In the genomic region with DNA sequence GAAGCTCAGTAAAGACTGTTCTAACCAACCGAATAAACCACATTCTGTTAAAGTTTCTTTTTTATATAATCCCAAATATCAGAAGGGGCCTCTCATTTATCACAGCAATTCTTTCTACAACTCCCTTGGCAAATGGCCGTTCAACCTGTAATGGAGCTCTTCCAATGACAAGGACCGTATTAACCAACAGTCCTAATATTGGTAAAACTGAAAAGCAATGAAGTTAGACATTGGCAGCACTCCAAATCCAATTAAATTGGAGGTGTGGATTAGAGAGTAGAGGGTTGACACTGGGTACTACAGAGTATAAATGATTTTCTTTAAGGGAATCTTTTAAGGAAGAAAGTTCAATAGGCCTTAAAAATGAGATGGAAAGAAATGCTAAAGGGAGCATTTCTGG, we compare ENCODE assay signal across 8 cellular contexts. TPM values are rescaled to one million over a fixed set of nuclear protein-coding genes. Genes with fewer than 3 reads are reported as not detected.
A peak's percentile ranks its signal among the peaks of the same experiment; 100 is the strongest.
DNase-seq lines count a peak whose midpoint lies in the region; ATAC-seq and TF ChIP-seq lines count a peak whose summit lies in the region.

No MANE protein-coding gene starts in this region.

- ATAC-seq in DND-41 (ENCODE audit: insufficient read depth, low read depth) = no peak
- no peak for ATAC-seq in HG02973 (IDR thresholded peaks at IDR 0.05; ENCODE audit: unreplicated experiment)
- no peak for ATAC-seq in HG03196 (IDR thresholded peaks at IDR 0.05; ENCODE audit: unreplicated experiment)
- no peak for ATAC-seq in T-cell (replicated peaks in 1 of 4)

- H3K36me3 ChIP-seq in DND-41 (ENCODE audit: insufficient read depth, low read length) (peaks cover 34% of the 10 kb centered on the region), prostate gland (no peaks in the 10 kb centered on the region)

- H3K27ac ChIP-seq in DND-41 (ENCODE audit: low read length) (peak overlapping the region; percentile 93), prostate gland (peak overlapping the region; percentile 92 to 95)

- no peak for TF ChIP-seq CTCF in DND-41 (IDR thresholded peaks at IDR 0.05; ENCODE audit: borderline replicate concordance, extremely low read depth, low read length, poor library complexity, severe bottlenecking)
- TF ChIP-seq CTCF in epithelial cell of proximal tubule (conservative IDR thresholded peaks at IDR 0.05; ENCODE audit: low read depth, low read length) = no peak
- no peak for TF ChIP-seq CTCF in prostate gland (IDR thresholded peaks at IDR 0.05)

- peaks cover 35% of the 10 kb centered on the region; the same call in 1 of the 2 replicates for H4K20me1 ChIP-seq in DND-41 (ENCODE audit: insufficient read depth, low read length)

- H2AFZ ChIP-seq in DND-41 (ENCODE audit: low read depth, low read length) = peak overlapping the region; percentile 90

- intact Hi-C loops in prostate gland (cut with DNase I) = loop anchor here (5.0 to 10.0 kb wide), 2 partner anchors 80 to 217 kb away; a partner anchor contains a TSS

- no peak overlapping the region for H3K4me3 Mint-ChIP-seq in T-cell

- H3K9ac ChIP-seq in DND-41 (ENCODE audit: low read depth, low read length) = peak overlapping the region; percentile 95

- CTCF ChIA-PET in T-cell (lab: Charles Lee) = interaction anchor here (0.8 to 1.5 kb wide), 8 partner anchors 10 to 215 kb away, joined by 3 to 9 read pairs (median 4); no protein-coding TSS in a partner anchor

- H3K4me2 ChIP-seq in DND-41 (ENCODE audit: insufficient read depth, low read length) = peak overlapping the region; percentile 86

- no peaks in the 10 kb centered on the region for H3K27me3 Mint-ChIP-seq in T-cell

- POLR2A ChIA-PET in T-cell (lab: Charles Lee) = interaction anchor here (0.6 to 1.8 kb wide), 6 partner anchors 8 to 341 kb away, joined by 3 to 7 read pairs (median 4); a partner anchor contains a TSS

- DNase-seq in DND-41 = no peak
- peak; percentile 51 for DNase-seq in NCI-H146 (lab: John Stamatoyannopoulos, UW)
- no peak for DNase-seq in epithelial cell of proximal tubule (ENCODE audit: low read depth)
- no peak for DNase-seq in prostate gland (ENCODE audit: low spot score)
- no peak for DNase-seq in DMS79 (lab: John Stamatoyannopoulos, UW)
- DNase-seq in T-cell = no peak

- TF ChIP-seq POLR2A in prostate gland (IDR thresholded peaks at IDR 0.05) = no peak

- peaks cover 32 to 35% (median 34%) of the 10 kb centered on the region in 3 donors for H3K4me1 Mint-ChIP-seq in T-cell

- H3K4me1 ChIP-seq in DND-41 (ENCODE audit: insufficient read depth, low read length) = peaks cover 41% of the 10 kb centered on the region
- H3K4me1 ChIP-seq in prostate gland (replicated peaks) = no peaks in the 10 kb centered on the region

- H3K4me3 ChIP-seq in DND-41 (ENCODE audit: low read depth in 1 of 2, low read length in 2 of 2) = peak overlapping the region; percentile 62 to 84
- peak overlapping the region; percentile 90 for H3K4me3 ChIP-seq in epithelial cell of proximal tubule (ENCODE audit: low read depth, low read length)
- peak overlapping the region; percentile 69 to 84 for H3K4me3 ChIP-seq in prostate gland

- H3K79me2 ChIP-seq in DND-41 (ENCODE audit: insufficient read depth, low read length) = peaks cover 69% of the 10 kb centered on the region

- H3K9me3 ChIP-seq in DND-41 (ENCODE audit: insufficient read depth, low read length, severe bottlenecking) = no peaks in the 10 kb centered on the region
- H3K9me3 ChIP-seq in prostate gland = no peaks in the 10 kb centered on the region

- peaks cover 14% of the 10 kb centered on the region for H3K36me3 Mint-ChIP-seq in T-cell

- WGBS in prostate gland = 27% methylated on average over 3 of the region's 3 CpGs

- H3K9me3 Mint-ChIP-seq in T-cell = no peaks in the 10 kb centered on the region

- H3K27ac Mint-ChIP-seq in T-cell = no peak overlapping the region

- no peaks in the 10 kb centered on the region for H3K27me3 ChIP-seq in DND-41 (ENCODE audit: insufficient read depth, low read length, poor library complexity)
- H3K27me3 ChIP-seq in prostate gland (replicated peaks; ENCODE audit: insufficient read depth) = no peaks in the 10 kb centered on the region

RNA-seq across cellular contexts. Expression of a gene that starts 0.8 kb away (rescaled TPM):
- total RNA-seq in epithelial cell of proximal tubule (74.1 and 86.7 TPM in 2 replicates), prostate gland (100 to 1,000 TPM; 109 to 155 TPM), T-cell (10 to 100 TPM; 43.2 to 58.0 (median 57.7) TPM)

RNA-seq across cellular contexts. Expression of a gene that starts 22.7 kb away (rescaled TPM):
- total RNA-seq in epithelial cell of proximal tubule (1.2 and 1.7 TPM in 2 replicates), prostate gland (1 to 10 TPM; 1.9 TPM), T-cell (1 to 10 TPM in 2 of 5 donors, under 1 TPM in 3; 0.51 to 1.7 (median 0.82) TPM)
